In genomic region chr5:126446498-126447224, GRCh38 we compare ENCODE assay signal across 8 cellular contexts. TPM values are rescaled to one million over a fixed set of nuclear protein-coding genes. Genes with fewer than 3 reads are reported as not detected.
DNase-seq lines count a peak whose midpoint lies in the region; ATAC-seq and TF ChIP-seq lines count a peak whose summit lies in the region.

No MANE protein-coding gene starts in this region.

- peak overlapping the region in 7 of 10 donors; percentile 3 to 69 (median 25) for H3K4me3 Mint-ChIP-seq in naive thymus-derived CD4-positive, alpha-beta T cell

- H3K27me3 ChIP-seq in naive thymus-derived CD4-positive, alpha-beta T cell (ENCODE audit: control insufficient read depth in 2 of 2, insufficient read depth in 2 of 2, low read length in 2 of 2): no peaks in the 10 kb centered on the region

- ATAC-seq in GM18505 (IDR thresholded peaks at IDR 0.05; ENCODE audit: unreplicated experiment) (peak; percentile 33), HG03095 (IDR thresholded peaks at IDR 0.05; ENCODE audit: unreplicated experiment) (peak; percentile 27)
- ATAC-seq in naive thymus-derived CD4-positive, alpha-beta T cell: peak; percentile 22

- H3K27ac Mint-ChIP-seq in naive thymus-derived CD4-positive, alpha-beta T cell: peak overlapping the region; percentile 84 to 99 (median 93)

- H3K27ac ChIP-seq in naive thymus-derived CD4-positive, alpha-beta T cell (ENCODE audit: low read depth, low read length): peak overlapping the region; percentile 37

- peak; percentile 51 for DNase-seq in activated naive CD4-positive, alpha-beta T cell treated with Interleukin-2 at 50 U/mL for 16 hours
- DNase-seq in naive thymus-derived CD4-positive, alpha-beta T cell: peak in 7 of 9 donors; percentile 11 to 51 (median 39)
- DNase-seq in SIG-M5 (lab: John Stamatoyannopoulos, UW) (no peak), GM19240 (ENCODE audit: insufficient read length, low spot score) (no peak), epidermal melanocyte (ENCODE audit: insufficient read length, low spot score) (no peak), SHP77 (lab: John Stamatoyannopoulos, UW) (no peak)

- no peak overlapping the region for H3K4me3 ChIP-seq in naive thymus-derived CD4-positive, alpha-beta T cell (ENCODE audit: low read length)

- CTCF ChIA-PET in naive thymus-derived CD4-positive, alpha-beta T cell (lab: Charles Lee): interaction anchor here (0.8 to 1.0 kb wide), 2 partner anchors 53 to 93 kb away, joined by 3 to 4 read pairs; no protein-coding TSS in a partner anchor

- peaks cover 0 to 4% (median 0%) of the 10 kb centered on the region in 11 donors for H3K9me3 Mint-ChIP-seq in naive thymus-derived CD4-positive, alpha-beta T cell

- H3K36me3 Mint-ChIP-seq in naive thymus-derived CD4-positive, alpha-beta T cell: peaks cover 0 to 22% (median 4%) of the 10 kb centered on the region in 5 donors

- H3K36me3 ChIP-seq in naive thymus-derived CD4-positive, alpha-beta T cell (ENCODE audit: control insufficient read depth in 2 of 3, insufficient read depth in 3 of 3, low read length in 3 of 3): no peaks in the 10 kb centered on the region

- no peaks in the 10 kb centered on the region for H3K9me3 ChIP-seq in naive thymus-derived CD4-positive, alpha-beta T cell (ENCODE audit: control insufficient read depth in 2 of 3, low read length in 3 of 3)

- H3K4me1 Mint-ChIP-seq in naive thymus-derived CD4-positive, alpha-beta T cell: peaks cover 34 to 84% (median 79%) of the 10 kb centered on the region in 7 donors

- intact Hi-C loops in naive thymus-derived CD4-positive, alpha-beta T cell (cut with micrococcal nuclease): loop anchor here (10.0 kb wide), 2 partner anchors 1068 to 1638 kb away; partner anchors contain the start of genes PRRC1 (in 1 of the 2) and SLC12A2 (in 1 of the 2)

- peaks cover 11 to 63% of the 10 kb centered on the region in 2 donors for H3K4me1 ChIP-seq in naive thymus-derived CD4-positive, alpha-beta T cell (ENCODE audit: control insufficient read depth in 2 of 2, insufficient read depth in 2 of 2, low read length in 2 of 2)

- H3K27me3 Mint-ChIP-seq in naive thymus-derived CD4-positive, alpha-beta T cell: no peaks in the 10 kb centered on the region

- TF ChIP-seq POLR2A in GM18505 (IDR thresholded peaks at IDR 0.05; ENCODE audit: borderline replicate concordance, extremely low read depth, insufficient read depth, insufficient read length): no peak

- POLR2A ChIA-PET in naive thymus-derived CD4-positive, alpha-beta T cell (lab: Charles Lee): interaction anchor here (0.6 to 7.4 kb wide), 3 partner anchors 14 to 1634 kb away, joined by 3 to 73 read pairs (median 3); partner anchors contain the start of gene GRAMD2B

RNA-seq across cellular contexts. Expression of gene GRAMD2B, which starts 23.5 kb away (rescaled TPM):
- total RNA-seq in naive thymus-derived CD4-positive, alpha-beta T cell: 1 to 10 TPM; 5.2 to 9.6 (median 7.1) TPM
- 1 to 10 TPM; 3.8 to 9.8 TPM for polyA plus RNA-seq in naive thymus-derived CD4-positive, alpha-beta T cell

Comparison
In these comparisons a context has a peak if more than half of its experiments do, and no peak if none do; other contexts are left out.
1. DNase-seq: peak in activated naive CD4-positive, alpha-beta T cell treated with Interleukin-2 at 50 U/mL for 16 hours (single experiment) and naive thymus-derived CD4-positive, alpha-beta T cell (7 of 9); none in SIG-M5 (single experiment), GM19240 (single experiment), epidermal melanocyte (single experiment) and SHP77 (0 of 2).
2. Peak in every context shown above with its lines, with median percentiles within 50 percentile points of each other: ATAC-seq.